ENCODE assay signal across 8 cellular contexts in the genomic region with DNA sequence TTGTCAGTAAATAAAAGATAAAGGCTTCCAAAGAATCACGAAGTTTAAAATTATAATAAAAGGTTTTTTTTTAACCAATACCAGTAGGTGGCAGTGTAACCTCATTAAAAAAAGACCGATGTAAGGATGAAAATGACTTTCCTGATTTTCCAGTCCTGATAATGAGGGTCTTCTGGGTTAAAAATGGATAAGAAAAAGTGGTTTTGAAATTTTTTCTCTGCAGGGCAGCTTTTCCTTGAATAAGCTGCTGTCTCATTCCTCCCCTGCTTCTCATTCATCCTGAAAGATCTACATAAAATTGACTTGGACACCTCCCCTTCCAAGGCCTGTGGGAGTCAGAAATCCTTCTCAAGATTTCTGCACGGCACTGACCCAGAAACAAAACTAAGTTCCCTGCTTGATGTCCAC. TPM values are rescaled to one million over a fixed set of nuclear protein-coding genes. Genes with fewer than 3 reads are reported as not detected.
A peak's percentile ranks its signal among the peaks of the same experiment; 100 is the strongest.
DNase-seq lines count a peak whose midpoint lies in the region; ATAC-seq, FAIRE-seq and TF ChIP-seq lines count a peak whose summit lies in the region.

No MANE protein-coding gene starts in this region.

- H3K36me3 Mint-ChIP-seq in glutamatergic neuron (ENCODE audit: unreplicated experiment): peaks cover 10% of the 10 kb centered on the region
- H3K36me3 Mint-ChIP-seq in stimulated activated naive B cell treated with anti-CD40 and anti-IgM and Interleukin-4, amounts not matched to agents 10 μg/mL and 1 μg/mL and 100 μg/mL, for 72 hours: peaks cover 2 to 3% of the 10 kb centered on the region in 2 donors

- TF ChIP-seq POLR2A in testis (IDR thresholded peaks at IDR 0.05): no peak

- H3K27ac ChIP-seq in testis: no peak overlapping the region

- no peaks in the 10 kb centered on the region for H3K4me1 ChIP-seq in testis

- no peak for ATAC-seq in GM18519 (IDR thresholded peaks at IDR 0.05; ENCODE audit: low FRiP score, unreplicated experiment)
- ATAC-seq in stimulated activated naive B cell treated with anti-CD40 and anti-IgM and Interleukin-4, amounts not matched to agents 10 μg/mL and 1 μg/mL and 100 μg/mL, for 72 hours (replicated peaks): no peak

- peaks cover 25% of the 10 kb centered on the region for H3K4me1 Mint-ChIP-seq in glutamatergic neuron (ENCODE audit: low read depth, unreplicated experiment)
- no peaks in the 10 kb centered on the region for H3K4me1 Mint-ChIP-seq in stimulated activated naive B cell treated with anti-CD40 and anti-IgM and Interleukin-4, amounts not matched to agents 10 μg/mL and 1 μg/mL and 100 μg/mL, for 72 hours

- no peaks in the 10 kb centered on the region for H3K36me3 ChIP-seq in testis (ENCODE audit: low read depth, missing control alignments)

- peak; percentile 45 for TF ChIP-seq CTCF in D721Med (IDR thresholded peaks at IDR 0.05; ENCODE audit: insufficient read depth, missing control alignments)
- peak; percentile 90 for TF ChIP-seq CTCF in glutamatergic neuron (IDR thresholded peaks at IDR 0.05; ENCODE audit: partially characterized antibody, unreplicated experiment)
- peak in 2 of 3 experiments; percentile 22 to 64 for TF ChIP-seq CTCF in testis (IDR thresholded peaks at IDR 0.05)

- no peak overlapping the region for H3K4me3 ChIP-seq in testis

- DNase-seq in D721Med (ENCODE audit: insufficient read length, low spot score): no peak
- peak; percentile 50 for DNase-seq in KBM-7
- peak; percentile 47 for DNase-seq in SK-MEL-5 (ENCODE audit: low read depth, low spot score)
- no peak for DNase-seq in glutamatergic neuron
- no peak for DNase-seq in testis
- no peak for DNase-seq in stimulated activated naive B cell treated with anti-CD40 and anti-IgM and Interleukin-4, amounts not matched to agents 10 μg/mL and 1 μg/mL and 100 μg/mL, for 72 hours
- DNase-seq in stimulated activated CD4-positive, alpha-beta T cell treated with anti-CD3 and anti-CD28 coated beads, Interleukin-15, amount 100 ng/mL, for 24 hours: no peak

- H3K27ac Mint-ChIP-seq in glutamatergic neuron (ENCODE audit: unreplicated experiment): peak overlapping the region; percentile 70
- no peak overlapping the region for H3K27ac Mint-ChIP-seq in stimulated activated naive B cell treated with anti-CD40 and anti-IgM and Interleukin-4, amounts not matched to agents 10 μg/mL and 1 μg/mL and 100 μg/mL, for 72 hours

- in situ Hi-C loops in KBM-7 (cut with MboI; ENCODE audit: low pct_unique_long_range_greater_than_20kb, low sequenced_read_pairs) (no loop called here), SK-MEL-5 (cut with HindIII; ENCODE audit: low pct_unique_long_range_greater_than_20kb, low sequenced_read_pairs) (no loop called here)

- peaks cover 4% of the 10 kb centered on the region for H3K9me3 Mint-ChIP-seq in glutamatergic neuron (ENCODE audit: unreplicated experiment)
- H3K9me3 Mint-ChIP-seq in stimulated activated naive B cell treated with anti-CD40 and anti-IgM and Interleukin-4, amounts not matched to agents 10 μg/mL and 1 μg/mL and 100 μg/mL, for 72 hours: peaks cover 4 to 7% of the 10 kb centered on the region in 2 donors

- H3K27me3 ChIP-seq in testis: no peaks in the 10 kb centered on the region

- WGBS in testis, 2 donors: 10 to 17% methylated on average over 3 of the region's 3 CpGs

- intact Hi-C loops in testis (cut with DNase I; ENCODE audit: low total_unique reads): no loop called here

- H3K4me3 Mint-ChIP-seq in glutamatergic neuron (ENCODE audit: unreplicated experiment): peak overlapping the region; percentile 47
- H3K4me3 Mint-ChIP-seq in stimulated activated naive B cell treated with anti-CD40 and anti-IgM and Interleukin-4, amounts not matched to agents 10 μg/mL and 1 μg/mL and 100 μg/mL, for 72 hours: no peak overlapping the region

- peaks cover 7% of the 10 kb centered on the region for H3K27me3 Mint-ChIP-seq in glutamatergic neuron (ENCODE audit: unreplicated experiment)
- peaks cover 0 to 5% of the 10 kb centered on the region in 2 donors for H3K27me3 Mint-ChIP-seq in stimulated activated naive B cell treated with anti-CD40 and anti-IgM and Interleukin-4, amounts not matched to agents 10 μg/mL and 1 μg/mL and 100 μg/mL, for 72 hours

- FAIRE-seq in D721Med (lab: Jason Lieb, UNC): no peak

- H3K9me3 ChIP-seq in testis: no peaks in the 10 kb centered on the region

RNA-seq across cellular contexts. Expression of a gene that starts 58.9 kb away (rescaled TPM):
- 22.0 and 27.8 TPM in 2 replicates for total RNA-seq in SK-MEL-5 (2014; rRNA removed; shearing (Covaris generic))
- polyA plus RNA-seq in SK-MEL-5 (2015; cell fraction: cytosol; rRNA removed): 12.8 and 16.1 TPM in 2 replicates
- 10.5 and 10.9 TPM in 2 replicates for polyA plus RNA-seq in SK-MEL-5 (2015; cell fraction: nucleus; rRNA removed)
- total RNA-seq in glutamatergic neuron (ENCODE audit: unreplicated experiment) (4.7 TPM), testis (10 to 100 TPM; 20.6 to 27.5 TPM)
- 23.0 TPM for polyA plus RNA-seq in testis (ENCODE audit: insufficient read depth, low read depth, low replicate concordance)

Comparison
In these comparisons a context has a peak if more than half of its experiments do, and no peak if none do; other contexts are left out.
1. DNase-seq: peak in KBM-7 (single experiment) and SK-MEL-5 (single experiment); none in D721Med (single experiment), glutamatergic neuron (single experiment), testis (single experiment), stimulated activated naive B cell treated with anti-CD40 and anti-IgM and Interleukin-4, amounts not matched to agents 10 μg/mL and 1 μg/mL and 100 μg/mL, for 72 hours (single experiment) and stimulated activated CD4-positive, alpha-beta T cell treated with anti-CD3 and anti-CD28 coated beads, Interleukin-15, amount 100 ng/mL, for 24 hours (single experiment).
2. Peak in every context shown above with its lines, with median percentiles within 50 percentile points of each other: CTCF ChIP-seq.